ENCODE assay signal across 35 cellular contexts in genomic region chr15:89743594-89743993, GRCh38. TPM values are rescaled to one million over a fixed set of nuclear protein-coding genes. Genes with fewer than 3 reads are reported as not detected.
"Had no signal": no experiment of that assay in that cellular context is flagged by ENCODE, and none has a peak within 500 bp of the region (broad histone marks: within the 10 kb centered on the region; RNA-seq: fewer than 3 reads in every experiment).

No MANE protein-coding gene starts in this region.

- H3K27ac Mint-ChIP-seq: activated CD4-positive, alpha-beta T cell treated with anti-CD3 and anti-CD28 coated beads for 36 hours; activated CD4-positive, alpha-beta T cell treated with anti-CD3 and anti-CD28 coated beads, Interleukin-2, amount 10 ng/mL, durations not matched to agents 7 days and 5 days; activated CD8-positive, alpha-beta memory T cell treated with anti-CD3 and anti-CD28 coated beads, Interleukin-2, amount 10 ng/mL, durations not matched to agents 7 days and 5 days; activated naive CD4-positive, alpha-beta T cell treated with anti-CD3 and anti-CD28 coated beads, Interleukin-2, amount 10 ng/mL, durations not matched to agents 7 days and 5 days; activated naive CD8-positive, alpha-beta T cell; activated naive CD8-positive, alpha-beta T cell treated with anti-CD3 and anti-CD28 coated beads, Interleukin-2, amount 50 U/mL, for 24 hours; WTC11 had no signal

- H3K27me3 Mint-ChIP-seq: activated CD4-positive, alpha-beta T cell treated with anti-CD3 and anti-CD28 coated beads for 36 hours; activated CD8-positive, alpha-beta memory T cell treated with anti-CD3 and anti-CD28 coated beads, Interleukin-2, amount 10 ng/mL, durations not matched to agents 7 days and 5 days; activated naive CD8-positive, alpha-beta T cell treated with anti-CD3 and anti-CD28 coated beads, Interleukin-2, amount 50 U/mL, for 24 hours had no signal

- H3K9me3 ChIP-seq: ascending aorta, MG63, SJCRH30 had no signal

- H3K36me3 Mint-ChIP-seq: activated CD8-positive, alpha-beta memory T cell treated with anti-CD3 and anti-CD28 coated beads, Interleukin-2, amount 10 ng/mL, durations not matched to agents 7 days and 5 days; activated naive CD4-positive, alpha-beta T cell treated with anti-CD3 and anti-CD28 coated beads, Interleukin-2, amount 10 ng/mL, durations not matched to agents 7 days and 5 days; activated naive CD8-positive, alpha-beta T cell; WTC11 had no signal

- H3K4me3 Mint-ChIP-seq: activated CD4-positive, alpha-beta T cell treated with anti-CD3 and anti-CD28 coated beads for 36 hours; activated CD4-positive, alpha-beta T cell treated with anti-CD3 and anti-CD28 coated beads, Interleukin-2, amount 10 ng/mL, durations not matched to agents 7 days and 5 days; activated CD8-positive, alpha-beta memory T cell treated with anti-CD3 and anti-CD28 coated beads, Interleukin-2, amount 10 ng/mL, durations not matched to agents 7 days and 5 days; activated naive CD4-positive, alpha-beta T cell treated with anti-CD3 and anti-CD28 coated beads, Interleukin-2, amount 10 ng/mL, durations not matched to agents 7 days and 5 days; activated naive CD8-positive, alpha-beta T cell; activated naive CD8-positive, alpha-beta T cell treated with anti-CD3 and anti-CD28 coated beads, Interleukin-2, amount 50 U/mL, for 24 hours; WTC11 had no signal

- H3K27ac ChIP-seq: ascending aorta, PC-9, SJCRH30, SK-N-MC had no signal

- ATAC-seq: activated CD4-positive, alpha-beta T cell treated with anti-CD3 and anti-CD28 coated beads for 36 hours; activated CD4-positive, CD25-positive, alpha-beta regulatory T cell treated with anti-CD3 and anti-CD28 coated beads, Interleukin-2, amount 50 U/mL, for 24 hours; activated CD8-positive, alpha-beta memory T cell treated with anti-CD3 and anti-CD28 coated beads, Interleukin-2, amount 10 ng/mL, durations not matched to agents 7 days and 5 days; activated naive CD8-positive, alpha-beta T cell treated with anti-CD3 and anti-CD28 coated beads, Interleukin-2, amount 50 U/mL, for 24 hours; WTC11 had no signal

- H3K9me3 Mint-ChIP-seq: activated CD4-positive, alpha-beta T cell treated with anti-CD3 and anti-CD28 coated beads, Interleukin-2, amount 10 ng/mL, durations not matched to agents 7 days and 5 days; activated naive CD4-positive, alpha-beta T cell treated with anti-CD3 and anti-CD28 coated beads, Interleukin-2, amount 10 ng/mL, durations not matched to agents 7 days and 5 days; activated naive CD8-positive, alpha-beta T cell treated with anti-CD3 and anti-CD28 coated beads, Interleukin-2, amount 50 U/mL, for 24 hours; WTC11 had no signal

- DNase-seq: activated CD4-positive, alpha-beta T cell treated with anti-CD3 and anti-CD28 coated beads for 36 hours; activated CD4-positive, alpha-beta T cell treated with anti-CD3 and anti-CD28 coated beads, Interleukin-2, amount 10 ng/mL, durations not matched to agents 7 days and 5 days; activated CD4-positive, alpha-beta T cell treated with anti-CD3 and anti-CD28 coated beads, Interleukin-2, amount 50 U/mL, for 48 hours; activated CD8-positive, alpha-beta memory T cell treated with anti-CD3 and anti-CD28 coated beads for 24 hours; activated CD8-positive, alpha-beta memory T cell treated with anti-CD3 and anti-CD28 coated beads, Interleukin-2, amount 10 ng/mL, durations not matched to agents 7 days and 5 days; activated CD8-positive, alpha-beta memory T cell treated with anti-CD3 and anti-CD28 coated beads, Interleukin-2, amount 50 U/mL, for 48 hours; activated effector memory CD4-positive, alpha-beta T cell treated with Interleukin-2 at 50 U/mL for 16 hours; activated naive CD4-positive, alpha-beta T cell treated with anti-CD3 and anti-CD28 coated beads, Interleukin-2, amount 10 ng/mL, durations not matched to agents 7 days and 5 days; activated naive CD8-positive, alpha-beta T cell treated with anti-CD3 and anti-CD28 coated beads, Interleukin-2, amount 50 U/mL, for 24 hours; activated T-cell treated with anti-CD3 and anti-CD28 coated beads, Interleukin-2, amount 50 U/mL, for 48 hours; Kasumi-1; KG1; MG63; NCI-H1048; NCI-H1105 treated with DMSO at 0.1 percent for 48 hours; NCI-H1436; NCI-H1694; NCI-H1930; NCI-H2081 treated with DMSO at 0.1 percent for 48 hours; NCI-H226; NCI-H524 treated with DMSO at 0.1 percent for 48 hours; NK-92 treated with Interleukin-12 subunit alpha and Interleukin-12 subunit beta, amount 100 ng/mL, for 24 hours; PC-9; SHP77; SJCRH30; T1000 had no signal

- H3K4me2 ChIP-seq: PC-9 had no signal

- H3K27me3 ChIP-seq: ascending aorta, MG63 had no signal

- H3K4me1 ChIP-seq: ascending aorta, SJCRH30 had no signal

- H3K4me3 ChIP-seq: ascending aorta, MG63, PC-9, SJCRH30, SK-N-MC had no signal

- H3K36me3 ChIP-seq: ascending aorta, MG63, SJCRH30 had no signal

- H3K4me1 Mint-ChIP-seq: activated CD4-positive, alpha-beta T cell treated with anti-CD3 and anti-CD28 coated beads for 36 hours; activated naive CD8-positive, alpha-beta T cell treated with anti-CD3 and anti-CD28 coated beads, Interleukin-2, amount 50 U/mL, for 24 hours had no signal

- H2AFZ ChIP-seq: PC-9 had no signal

RNA-seq across cellular contexts. Expression of gene MESP1, which starts 7.5 kb away (rescaled TPM):
- total RNA-seq: SJCRH30 had no signal

RNA-seq across cellular contexts. Expression of gene MESP2, which starts 32.5 kb away (rescaled TPM):
- total RNA-seq: activated CD4-positive, alpha-beta T cell treated with anti-CD3 and anti-CD28 coated beads, Interleukin-2, amount 10 ng/mL, durations not matched to agents 7 days and 5 days; activated CD8-positive, alpha-beta memory T cell treated with anti-CD3 and anti-CD28 coated beads, Interleukin-2, amount 10 ng/mL, durations not matched to agents 7 days and 5 days; ascending aorta; NCI-H460; SJCRH30; T-helper 1 cell treated with Interleukin-12 subunit alpha and Interleukin-12 subunit beta and Interleukin-4 antibody, amounts not matched to agents 30 ng/mL and 1 ng/mL, for 36 hours; T-helper 2 cell treated with Interferon-gamma antibody and Interleukin-4, amounts not matched to agents 100 ng/mL and 5 ng/mL, for 36 hours had no signal

RNA-seq across cellular contexts. Expression of gene WDR93, which starts 53.0 kb away (rescaled TPM):
- total RNA-seq: activated CD4-positive, alpha-beta T cell treated with anti-CD3 and anti-CD28 coated beads for 36 hours; activated CD4-positive, alpha-beta T cell treated with anti-CD3 and anti-CD28 coated beads, Interleukin-2, amount 10 ng/mL, durations not matched to agents 7 days and 5 days; activated CD8-positive, alpha-beta memory T cell treated with anti-CD3 and anti-CD28 coated beads, Interleukin-2, amount 10 ng/mL, durations not matched to agents 7 days and 5 days; ascending aorta; cardiac septum; SJCRH30; T-helper 1 cell treated with Interleukin-12 subunit alpha and Interleukin-12 subunit beta and Interleukin-4 antibody, amounts not matched to agents 30 ng/mL and 1 ng/mL, for 36 hours; T-helper 2 cell treated with Interferon-gamma antibody and Interleukin-4, amounts not matched to agents 100 ng/mL and 5 ng/mL, for 36 hours; WTC11 had no signal
